Comparison of ENCODE assay signal across 12 cellular contexts in genomic region chr1:111141803-111142202, GRCh38. TPM values are rescaled to one million over a fixed set of nuclear protein-coding genes. Genes with fewer than 3 reads are reported as not detected.
DNase-seq lines count a peak whose midpoint lies in the region; ATAC-seq, FAIRE-seq and TF ChIP-seq lines count a peak whose summit lies in the region.
"Had no signal": no experiment of that assay in that cellular context is flagged by ENCODE, and none has a peak within 500 bp of the region (broad histone marks: within the 10 kb centered on the region; RNA-seq: fewer than 3 reads in every experiment).

No MANE protein-coding gene starts in this region.

- POLR2A ChIA-PET in activated CD4-positive, alpha-beta memory T cell treated with anti-CD3 and anti-CD28 coated beads, Interleukin-2, amount 10 ng/mL, durations not matched to agents 7 days and 5 days (lab: Charles Lee): no interaction called here
- POLR2A ChIA-PET in HepG2 (lab: Yijun Ruan, JAX): interaction anchor here (1.4 kb wide), 2 partner anchors 10 to 96 kb away, joined by 3 to 7 read pairs; no protein-coding TSS in a partner anchor

- H3K9ac ChIP-seq in HepG2 (ENCODE audit: insufficient read depth, low read depth, low read length): peak overlapping the region; percentile 91

- no peak for TF ChIP-seq POLR2A in HepG2 (IDR thresholded peaks at IDR 0.05; ENCODE audit: insufficient read depth in 1 of 2, low read depth in 2 of 2, low read length in 2 of 2)

- no peaks in the 10 kb centered on the region for H3K9me3 ChIP-seq in heart right ventricle
- H3K9me3 ChIP-seq in HepG2 (ENCODE audit: low read length): no peaks in the 10 kb centered on the region
- no peaks in the 10 kb centered on the region for H3K9me3 ChIP-seq in upper lobe of right lung

- TF ChIP-seq EP300 in HepG2 (IDR thresholded peaks at IDR 0.05; ENCODE audit: low read depth in 2 of 2, low read length in 2 of 2) (no peak), HepG2 (CRISPR knock-in tag; IDR thresholded peaks at IDR 0.05; ENCODE audit: borderline replicate concordance) (no peak)

- ATAC-seq in heart right ventricle (no peak), HepG2 (no peak), upper lobe of right lung (no peak), HG03095 (IDR thresholded peaks at IDR 0.05; ENCODE audit: unreplicated experiment) (no peak)

- H3K4me2 ChIP-seq in HepG2 (ENCODE audit: low read depth, low read length): peak overlapping the region; percentile 75

- BruUV-seq in HepG2 (replicated peaks; lab: Mats Ljungman, UMichigan): no TSS peak

- no peak overlapping the region for H3K27ac Mint-ChIP-seq in activated CD4-positive, alpha-beta memory T cell treated with anti-CD3 and anti-CD28 coated beads, Interleukin-2, amount 10 ng/mL, durations not matched to agents 7 days and 5 days

- peaks cover 8% of the 10 kb centered on the region; the same call in 1 of the 2 replicates for H4K20me1 ChIP-seq in HepG2 (ENCODE audit: insufficient read depth, low read length)

- intact Hi-C loops in heart right ventricle (cut with DNase I): no loop called here
- intact Hi-C loops in cardiac septum (cut with DNase I): loop anchor here (5.0 kb wide), 1 partner anchor 180 kb away; the partner anchor contains the start of gene LRIF1
- intact Hi-C loops in HepG2 (cut with micrococcal nuclease; ENCODE audit: unreplicated experiment): loop anchor here (5.0 to 10.0 kb wide), 2 partner anchors 110 to 193 kb away; no protein-coding TSS in a partner anchor
- intact Hi-C loops in upper lobe of right lung (cut with DNase I): no loop called here

- TF ChIP-seq CTCF in heart right ventricle (IDR thresholded peaks at IDR 0.05) (no peak), HepG2 (CRISPR knock-in tag; IDR thresholded peaks at IDR 0.05) (no peak), upper lobe of right lung (IDR thresholded peaks at IDR 0.05) (no peak)

- WGBS in heart right ventricle, 2 donors: 82 to 84% methylated on average over 2 of the region's 2 CpGs
- WGBS in HepG2 (ENCODE audit: low lambda C conversion rate): 29% methylated on average over 2 of the region's 2 CpGs

- H2AFZ ChIP-seq in HepG2 (ENCODE audit: low read length): no peak overlapping the region

- H3K4me1 Mint-ChIP-seq in activated CD4-positive, alpha-beta memory T cell treated with anti-CD3 and anti-CD28 coated beads, Interleukin-2, amount 10 ng/mL, durations not matched to agents 7 days and 5 days: peaks cover 54% of the 10 kb centered on the region

- H3K4me3 ChIP-seq in heart right ventricle: peak overlapping the region in 6 of 10 donors; percentile 5 to 95 (median 89)
- peak overlapping the region; percentile 82 to 90 (median 84); a peak in 5 of 6 replicates for H3K4me3 ChIP-seq in HepG2 (replicated peaks in 1 of 3; ENCODE audit: insufficient read depth in 1 of 3, low read depth in 2 of 3, low read length in 3 of 3)
- H3K4me3 ChIP-seq in upper lobe of right lung: peak overlapping the region; percentile 87

- H3K27ac ChIP-seq in heart right ventricle: peak overlapping the region in 1 of 10 donors; percentile 98
- H3K27ac ChIP-seq in HepG2 (ENCODE audit: extremely low read length, insufficient read depth, low read length): peak overlapping the region; percentile 96
- no peak overlapping the region for H3K27ac ChIP-seq in upper lobe of right lung

- no peaks in the 10 kb centered on the region for H3K9me3 Mint-ChIP-seq in activated CD4-positive, alpha-beta memory T cell treated with anti-CD3 and anti-CD28 coated beads, Interleukin-2, amount 10 ng/mL, durations not matched to agents 7 days and 5 days

- H3K27me3 Mint-ChIP-seq in activated CD4-positive, alpha-beta memory T cell treated with anti-CD3 and anti-CD28 coated beads, Interleukin-2, amount 10 ng/mL, durations not matched to agents 7 days and 5 days: no peaks in the 10 kb centered on the region

- peaks cover 76% of the 10 kb centered on the region for H3K79me2 ChIP-seq in HepG2 (ENCODE audit: insufficient read depth, low read length)

- no peak for DNase-seq in heart right ventricle
- no peak for DNase-seq in cardiac septum (ENCODE audit: low spot score)
- DNase-seq in activated CD4-positive, alpha-beta memory T cell treated with anti-CD3 and anti-CD28 coated beads, Interleukin-2, amount 10 ng/mL, durations not matched to agents 7 days and 5 days: no peak
- DNase-seq in HepG2 (ENCODE audit: low spot score): peak; percentile 3
- DNase-seq in upper lobe of right lung: no peak
- DNase-seq in 8988T: no peak
- DNase-seq in NCI-H2196 (lab: John Stamatoyannopoulos, UW; ENCODE audit: unreplicated experiment): no peak
- DNase-seq: central memory CD4-positive, alpha-beta T cell; islet precursor cell; NCI-H146 had no signal

- H3K4me1 ChIP-seq in heart right ventricle (peaks cover 3 to 55% (median 33%) of the 10 kb centered on the region in 9 donors), HepG2 (ENCODE audit: insufficient read depth, low read length) (peaks cover 59% of the 10 kb centered on the region), upper lobe of right lung (peaks cover 32% of the 10 kb centered on the region)

- CTCF ChIA-PET in activated CD4-positive, alpha-beta memory T cell treated with anti-CD3 and anti-CD28 coated beads, Interleukin-2, amount 10 ng/mL, durations not matched to agents 7 days and 5 days (lab: Charles Lee): interaction anchor here (2.9 kb wide), 1 partner anchor 80 kb away, joined by 11 read pairs; no protein-coding TSS in a partner anchor
- CTCF ChIA-PET in HepG2 (lab: Yijun Ruan, JAX; ENCODE audit: low intra/inter-chr PET ratio, low total read pairs): no interaction called here

- peaks cover 0 to 21% (median 0%) of the 10 kb centered on the region in 9 donors for H3K36me3 ChIP-seq in heart right ventricle
- H3K36me3 ChIP-seq in HepG2 (replicated peaks in 1 of 2; ENCODE audit: control insufficient read depth in 1 of 2, insufficient read depth in 2 of 2, low read length in 2 of 2): 0 out of 5 replicates have a peak, but pooled peaks cover 0 to 7% of the 10 kb centered on the region in 2 experiments
- peaks cover 13% of the 10 kb centered on the region for H3K36me3 ChIP-seq in upper lobe of right lung

- H3K27me3 ChIP-seq in heart right ventricle (no peaks in the 10 kb centered on the region), HepG2 (ENCODE audit: control insufficient read depth in 1 of 2, insufficient read depth in 2 of 2, low read length in 2 of 2) (no peaks in the 10 kb centered on the region), upper lobe of right lung (no peaks in the 10 kb centered on the region)

- H3K4me3 Mint-ChIP-seq in activated CD4-positive, alpha-beta memory T cell treated with anti-CD3 and anti-CD28 coated beads, Interleukin-2, amount 10 ng/mL, durations not matched to agents 7 days and 5 days: peak overlapping the region; percentile 99

- no peak for TF ChIP-seq RAD21 in HepG2 (CRISPR knock-in tag; IDR thresholded peaks at IDR 0.05)

- H3K36me3 Mint-ChIP-seq in activated CD4-positive, alpha-beta memory T cell treated with anti-CD3 and anti-CD28 coated beads, Interleukin-2, amount 10 ng/mL, durations not matched to agents 7 days and 5 days (ENCODE audit: low read depth): peaks cover 28% of the 10 kb centered on the region

- in situ Hi-C loops in HepG2 (cut with HindIII; ENCODE audit: extremely low pct_ligation_motif_present, low pct_unique_long_range_greater_than_20kb): no loop called here

- no peak for FAIRE-seq in HepG2 (lab: Jason Lieb, UNC)
- FAIRE-seq: TTC549 had no signal

RNA-seq across cellular contexts. Expression of gene CEPT1, which starts 1.8 kb away (rescaled TPM):
- total RNA-seq in heart right ventricle: 10 to 100 TPM in 8 of 10 donors, 1 to 10 TPM in 2; 8.5 to 17.2 (median 13.1) TPM
- polyA plus RNA-seq in heart right ventricle: 10 to 100 TPM in 1 of 2 donors, 1 to 10 TPM in 1; 6.6 to 19.5 TPM
- 14.3 TPM for total RNA-seq in cardiac septum
- total RNA-seq in activated CD4-positive, alpha-beta memory T cell treated with anti-CD3 and anti-CD28 coated beads, Interleukin-2, amount 10 ng/mL, durations not matched to agents 7 days and 5 days: 10 to 100 TPM; 31.0 to 32.5 TPM
- total RNA-seq in HepG2 (2016; rRNA removed; fragmentation: Illumina TruSeq; extraction: Trizol): 33.6 and 48.2 TPM in 2 replicates
- total RNA-seq in HepG2 (2016; cell fraction: cytosol; rRNA removed; fragmentation: Illumina TruSeq; extraction: Trizol; ENCODE audit: low read depth): 21.9 and 25.2 TPM in 2 replicates
- total RNA-seq in HepG2 (2016; cell fraction: insoluble cytoplasmic fraction; rRNA removed; fragmentation: Illumina TruSeq; extraction: Trizol): 28.5 and 48.4 TPM in 2 replicates
- 17.5 and 19.8 TPM in 2 replicates for total RNA-seq in HepG2 (2016; cell fraction: membrane; rRNA removed; fragmentation: Illumina TruSeq; extraction: Trizol)
- total RNA-seq in HepG2 (2016; cell fraction: nucleus; rRNA removed; fragmentation: Illumina TruSeq; extraction: Trizol): 58.5 and 62.9 TPM in 2 replicates
- 33.3 and 35.7 TPM in 2 replicates for polyA plus RNA-seq in HepG2 (2011; rRNA removed)
- 11.9 and 21.3 TPM in 2 replicates for polyA plus RNA-seq in HepG2 (2011; cell fraction: cytosol; rRNA removed)
- 18.0 and 20.5 TPM in 2 replicates for polyA plus RNA-seq in HepG2 (2011; cell fraction: nucleus; rRNA removed)
- 28.5 and 31.0 TPM in 2 replicates for polyA plus RNA-seq in HepG2 (2012)
- polyA plus RNA-seq in HepG2 (2016; cell fraction: cytosol; fragmentation: Illumina TruSeq; extraction: Trizol; ENCODE audit: low read depth): 2.4 TPM in 2 replicates
- polyA plus RNA-seq in HepG2 (2016; cell fraction: insoluble cytoplasmic fraction; fragmentation: Illumina TruSeq; extraction: Trizol; ENCODE audit: low read depth): 17.4 and 19.9 TPM in 2 replicates
- polyA plus RNA-seq in HepG2 (2016; cell fraction: membrane; fragmentation: Illumina TruSeq; extraction: Trizol; ENCODE audit: low read depth): 3.9 and 5.8 TPM in 2 replicates
- 55.8 and 59.0 TPM in 2 replicates for polyA plus RNA-seq in HepG2 (2016; cell fraction: nucleus; fragmentation: Illumina TruSeq; extraction: Trizol; ENCODE audit: insufficient read depth, low read depth)
- polyA minus RNA-seq in HepG2 (2011; rRNA and poly(A)+ RNA removed; ENCODE audit: low replicate concordance): 31.1 and 55.3 TPM in 2 replicates
- 22.9 and 25.3 TPM in 2 replicates for polyA minus RNA-seq in HepG2 (2011; cell fraction: cytosol; rRNA and poly(A)+ RNA removed)
- 65.7 and 74.1 TPM in 2 replicates for polyA minus RNA-seq in HepG2 (2011; cell fraction: nucleus; rRNA and poly(A)+ RNA removed)
- 57.6 TPM for total RNA-seq in upper lobe of right lung

RNA-seq across cellular contexts. Expression of gene DRAM2, which starts 1.9 kb away (rescaled TPM):
- total RNA-seq in heart right ventricle (10 to 100 TPM; 26.7 to 49.5 (median 34.6) TPM), cardiac septum (26.1 TPM), HepG2 (2016; rRNA removed; fragmentation: Illumina TruSeq; extraction: Trizol) (22.9 and 33.2 TPM in 2 replicates), upper lobe of right lung (50.8 TPM)
- polyA plus RNA-seq in heart right ventricle (10 to 100 TPM; 33.8 to 35.1 TPM), HepG2 (2011; rRNA removed) (115 and 123 TPM in 2 replicates)
- 10 to 100 TPM; 33.0 to 38.0 TPM for total RNA-seq in activated CD4-positive, alpha-beta memory T cell treated with anti-CD3 and anti-CD28 coated beads, Interleukin-2, amount 10 ng/mL, durations not matched to agents 7 days and 5 days
- total RNA-seq in HepG2 (2016; cell fraction: cytosol; rRNA removed; fragmentation: Illumina TruSeq; extraction: Trizol; ENCODE audit: low read depth): 10.8 and 11.1 TPM in 2 replicates
- 26.1 and 31.2 TPM in 2 replicates for total RNA-seq in HepG2 (2016; cell fraction: insoluble cytoplasmic fraction; rRNA removed; fragmentation: Illumina TruSeq; extraction: Trizol)
- 24.9 and 25.1 TPM in 2 replicates for total RNA-seq in HepG2 (2016; cell fraction: membrane; rRNA removed; fragmentation: Illumina TruSeq; extraction: Trizol)
- total RNA-seq in HepG2 (2016; cell fraction: nucleus; rRNA removed; fragmentation: Illumina TruSeq; extraction: Trizol): 33.7 and 39.3 TPM in 2 replicates
- 44.2 and 92.1 TPM in 2 replicates for polyA plus RNA-seq in HepG2 (2011; cell fraction: cytosol; rRNA removed)
- 37.4 and 49.8 TPM in 2 replicates for polyA plus RNA-seq in HepG2 (2011; cell fraction: nucleus; rRNA removed)
- 72.7 and 76.6 TPM in 2 replicates for polyA plus RNA-seq in HepG2 (2012)
- polyA plus RNA-seq in HepG2 (2016; cell fraction: cytosol; fragmentation: Illumina TruSeq; extraction: Trizol; ENCODE audit: low read depth): 15.3 and 16.5 TPM in 2 replicates
- polyA plus RNA-seq in HepG2 (2016; cell fraction: insoluble cytoplasmic fraction; fragmentation: Illumina TruSeq; extraction: Trizol; ENCODE audit: low read depth): 24.1 and 24.4 TPM in 2 replicates
- 23.4 and 24.7 TPM in 2 replicates for polyA plus RNA-seq in HepG2 (2016; cell fraction: membrane; fragmentation: Illumina TruSeq; extraction: Trizol; ENCODE audit: low read depth)
- polyA plus RNA-seq in HepG2 (2016; cell fraction: nucleus; fragmentation: Illumina TruSeq; extraction: Trizol; ENCODE audit: insufficient read depth, low read depth): 39.0 and 46.7 TPM in 2 replicates
- polyA minus RNA-seq in HepG2 (2011; rRNA and poly(A)+ RNA removed; ENCODE audit: low replicate concordance): 43.0 and 52.4 TPM in 2 replicates
- 32.2 and 46.0 TPM in 2 replicates for polyA minus RNA-seq in HepG2 (2011; cell fraction: cytosol; rRNA and poly(A)+ RNA removed)
- polyA minus RNA-seq in HepG2 (2011; cell fraction: nucleus; rRNA and poly(A)+ RNA removed): 45.6 and 53.0 TPM in 2 replicates

RNA-seq across cellular contexts. Expression of gene DENND2D, which starts 58.6 kb away (rescaled TPM):
- total RNA-seq in heart right ventricle (10 to 100 TPM in 1 of 10 donors, 1 to 10 TPM in 3, under 1 TPM in 6; 0.46 to 11.9 (median 0.85) TPM), cardiac septum (1.6 TPM), HepG2 (2016; rRNA removed; fragmentation: Illumina TruSeq; extraction: Trizol) (0.04 TPM in 1 of 2 replicates, not detected in the other), upper lobe of right lung (78.2 TPM)
- polyA plus RNA-seq in heart right ventricle (1 to 10 TPM; 1.1 to 2.3 TPM), HepG2 (2011; rRNA removed) (not detected in 2 replicates)
- total RNA-seq in activated CD4-positive, alpha-beta memory T cell treated with anti-CD3 and anti-CD28 coated beads, Interleukin-2, amount 10 ng/mL, durations not matched to agents 7 days and 5 days: 100 to 1,000 TPM; 207 to 210 TPM
- not detected in 2 replicates for total RNA-seq in HepG2 (2016; cell fraction: cytosol; rRNA removed; fragmentation: Illumina TruSeq; extraction: Trizol; ENCODE audit: low read depth)
- not detected in 2 replicates for total RNA-seq in HepG2 (2016; cell fraction: insoluble cytoplasmic fraction; rRNA removed; fragmentation: Illumina TruSeq; extraction: Trizol)
- total RNA-seq in HepG2 (2016; cell fraction: membrane; rRNA removed; fragmentation: Illumina TruSeq; extraction: Trizol): not detected in 2 replicates
- total RNA-seq in HepG2 (2016; cell fraction: nucleus; rRNA removed; fragmentation: Illumina TruSeq; extraction: Trizol): not detected in 2 replicates
- 0.01 TPM in 1 of 2 replicates, not detected in the other for polyA plus RNA-seq in HepG2 (2011; cell fraction: cytosol; rRNA removed)
- polyA plus RNA-seq in HepG2 (2011; cell fraction: nucleus; rRNA removed): 0.36 TPM in 1 of 2 replicates, not detected in the other
- polyA plus RNA-seq in HepG2 (2012): 0.07 TPM in 1 of 2 replicates, not detected in the other
- not detected in 2 replicates for polyA plus RNA-seq in HepG2 (2016; cell fraction: cytosol; fragmentation: Illumina TruSeq; extraction: Trizol; ENCODE audit: low read depth)
- polyA plus RNA-seq in HepG2 (2016; cell fraction: insoluble cytoplasmic fraction; fragmentation: Illumina TruSeq; extraction: Trizol; ENCODE audit: low read depth): not detected in 2 replicates
- polyA plus RNA-seq in HepG2 (2016; cell fraction: membrane; fragmentation: Illumina TruSeq; extraction: Trizol; ENCODE audit: low read depth): not detected in 2 replicates
- polyA plus RNA-seq in HepG2 (2016; cell fraction: nucleus; fragmentation: Illumina TruSeq; extraction: Trizol; ENCODE audit: insufficient read depth, low read depth): not detected in 2 replicates
- 12.7 TPM in 1 of 2 replicates, not detected in the other for polyA minus RNA-seq in HepG2 (2011; rRNA and poly(A)+ RNA removed; ENCODE audit: low replicate concordance)
- polyA minus RNA-seq in HepG2 (2011; cell fraction: cytosol; rRNA and poly(A)+ RNA removed): not detected in 2 replicates
- 0.50 TPM in 1 of 2 replicates, not detected in the other for polyA minus RNA-seq in HepG2 (2011; cell fraction: nucleus; rRNA and poly(A)+ RNA removed)

Comparison
In these comparisons a context has a peak if more than half of its experiments do, and no peak if none do; other contexts are left out.
1. intact Hi-C loops: an anchor here in cardiac septum (5.0 kb wide) and HepG2 (5.0 to 10.0 kb wide); none called in heart right ventricle and upper lobe of right lung.